In the genomic region with DNA sequence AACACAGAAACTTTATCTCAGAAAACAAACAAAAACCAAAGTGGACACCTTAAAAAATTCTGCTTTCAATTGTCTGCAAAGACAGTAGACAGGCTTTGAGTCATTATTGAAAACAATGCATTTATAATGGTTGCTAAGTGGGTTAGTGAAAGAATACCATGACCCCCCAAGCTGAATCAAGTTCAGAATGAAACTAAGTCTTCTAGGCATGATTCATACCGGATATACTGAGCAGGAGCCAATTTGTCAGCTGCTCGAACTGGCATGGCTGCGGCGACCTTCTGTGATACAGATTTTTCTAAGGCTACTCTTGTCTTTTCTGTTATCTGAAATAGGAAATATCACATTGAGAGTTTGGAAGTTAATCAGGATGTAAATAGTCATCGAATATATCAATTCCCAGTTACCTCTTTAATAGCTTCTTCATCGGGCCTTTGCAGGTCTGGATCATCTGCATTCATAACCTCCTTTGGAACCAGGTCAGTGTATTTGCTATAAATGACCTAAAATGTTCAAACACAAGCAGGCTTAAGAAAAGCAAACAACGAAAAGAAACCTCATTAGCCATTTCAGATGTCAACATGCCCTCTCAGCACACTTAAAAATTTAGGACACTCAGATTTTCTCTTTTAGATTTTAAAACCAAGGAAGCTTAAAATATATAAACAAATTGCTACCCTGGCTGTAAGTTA, we compare ENCODE assay signal across 9 cellular contexts. TPM values are rescaled to one million over a fixed set of nuclear protein-coding genes. Genes with fewer than 3 reads are reported as not detected.
DNase-seq lines count a peak whose midpoint lies in the region; ATAC-seq, FAIRE-seq and TF ChIP-seq lines count a peak whose summit lies in the region.
"Had no signal": no experiment of that assay in that cellular context is flagged by ENCODE, and none has a peak within 500 bp of the region (broad histone marks: within the 10 kb centered on the region; RNA-seq: fewer than 3 reads in every experiment).

No MANE protein-coding gene starts in this region.

- no peak overlapping the region for H3K4me3 Mint-ChIP-seq in activated CD8-positive, alpha-beta T cell treated with anti-CD3 and anti-CD28 coated beads for 36 hours

- peak; percentile 57 for DNase-seq in AG20443 (ENCODE audit: low spot score)
- DNase-seq in activated CD8-positive, alpha-beta T cell treated with anti-CD3 and anti-CD28 coated beads for 36 hours: peak; percentile 52
- peak; percentile 63 for DNase-seq in iris pigment epithelial cell (ENCODE audit: low read depth)
- DNase-seq in NCI-H524 treated with DMSO at 0.1 percent for 48 hours (lab: John Stamatoyannopoulos, UW): no peak
- DNase-seq in NK-92 treated with Interleukin-12 subunit alpha and Interleukin-12 subunit beta, amount 100 ng/mL, for 24 hours (lab: John Stamatoyannopoulos, UW): no peak
- DNase-seq in GM19239 (ENCODE audit: insufficient read length, low spot score): no peak
- DNase-seq: NCI-H146 had no signal

- peaks cover 42% of the 10 kb centered on the region for H3K4me1 Mint-ChIP-seq in activated CD8-positive, alpha-beta T cell treated with anti-CD3 and anti-CD28 coated beads for 36 hours (ENCODE audit: low read depth)

- FAIRE-seq in GM19239 (lab: Jason Lieb, UNC): no peak

- intact Hi-C loops in activated CD8-positive, alpha-beta T cell treated with anti-CD3 and anti-CD28 coated beads for 36 hours (cut with micrococcal nuclease): no loop called here

- ATAC-seq in GM18520 (IDR thresholded peaks at IDR 0.05; ENCODE audit: unreplicated experiment): peak; percentile 79
- ATAC-seq in activated CD8-positive, alpha-beta T cell treated with anti-CD3 and anti-CD28 coated beads for 36 hours: peak; percentile 87
- no peak for ATAC-seq in HG03342 (IDR thresholded peaks at IDR 0.05; ENCODE audit: unreplicated experiment)

- H3K27ac Mint-ChIP-seq in activated CD8-positive, alpha-beta T cell treated with anti-CD3 and anti-CD28 coated beads for 36 hours: peak overlapping the region; percentile 70

- H3K27me3 Mint-ChIP-seq in activated CD8-positive, alpha-beta T cell treated with anti-CD3 and anti-CD28 coated beads for 36 hours: no peaks in the 10 kb centered on the region

- CTCF ChIA-PET in activated CD8-positive, alpha-beta T cell treated with anti-CD3 and anti-CD28 coated beads for 36 hours (lab: Charles Lee): interaction anchor here (1.0 to 1.5 kb wide), 3 partner anchors 23 to 280 kb away, joined by 3 read pairs; partner anchors contain the start of gene SNW1

- TF ChIP-seq CTCF in activated CD8-positive, alpha-beta T cell treated with anti-CD3 and anti-CD28 coated beads for 36 hours (IDR thresholded peaks at IDR 0.05): no peak

- POLR2A ChIA-PET in activated CD8-positive, alpha-beta T cell treated with anti-CD3 and anti-CD28 coated beads for 36 hours (lab: Charles Lee): no interaction called here

- H3K9me3 Mint-ChIP-seq in activated CD8-positive, alpha-beta T cell treated with anti-CD3 and anti-CD28 coated beads for 36 hours: no peaks in the 10 kb centered on the region

- H3K36me3 Mint-ChIP-seq in activated CD8-positive, alpha-beta T cell treated with anti-CD3 and anti-CD28 coated beads for 36 hours (ENCODE audit: low read depth): peaks cover 42% of the 10 kb centered on the region

RNA-seq across cellular contexts. Expression of gene SNW1, which starts 22.3 kb away (rescaled TPM):
- 100 to 1,000 TPM in 1 of 2 experiments, 10 to 100 TPM in 1; 95.2 to 121 TPM for total RNA-seq in activated CD8-positive, alpha-beta T cell treated with anti-CD3 and anti-CD28 coated beads for 36 hours

RNA-seq across cellular contexts. Expression of gene SLIRP, which starts 30.8 kb away (rescaled TPM):
- 100 to 1,000 TPM; 141 to 148 TPM for total RNA-seq in activated CD8-positive, alpha-beta T cell treated with anti-CD3 and anti-CD28 coated beads for 36 hours

RNA-seq across cellular contexts. Expression of gene ALKBH1, which starts 30.9 kb away (rescaled TPM):
- 10 to 100 TPM; 16.3 to 18.0 TPM for total RNA-seq in activated CD8-positive, alpha-beta T cell treated with anti-CD3 and anti-CD28 coated beads for 36 hours

Comparison
In these comparisons a context has a peak if more than half of its experiments do, and no peak if none do; other contexts are left out.
1. DNase-seq: peak in AG20443 (single experiment), activated CD8-positive, alpha-beta T cell treated with anti-CD3 and anti-CD28 coated beads for 36 hours (single experiment) and iris pigment epithelial cell (single experiment); none in NCI-H524 treated with DMSO at 0.1 percent for 48 hours (single experiment), NK-92 treated with Interleukin-12 subunit alpha and Interleukin-12 subunit beta, amount 100 ng/mL, for 24 hours (single experiment) and GM19239 (single experiment).